ENCODE assay signal across 13 cellular contexts in the genomic region with DNA sequence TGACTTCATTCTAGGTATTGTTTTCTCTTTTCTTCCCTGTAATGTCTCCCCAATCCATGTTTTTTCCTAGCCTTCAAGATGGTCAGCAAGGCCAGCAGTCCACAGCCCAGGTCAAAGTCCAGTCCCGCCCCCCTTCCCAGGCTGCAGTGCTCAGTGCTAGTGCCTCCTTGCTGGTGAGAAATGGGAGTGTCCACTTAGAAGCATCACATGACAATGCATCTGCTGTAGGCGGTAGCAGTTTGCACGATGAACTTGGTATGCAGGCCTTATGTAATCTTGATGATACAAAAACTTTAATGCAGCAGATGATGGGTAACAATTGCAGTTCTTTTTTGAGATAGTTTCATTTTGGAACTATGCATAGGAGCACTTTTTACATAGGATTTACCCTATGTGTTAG.
DNase-seq lines count a peak whose midpoint lies in the region; ATAC-seq and TF ChIP-seq lines count a peak whose summit lies in the region.
"Had no signal": no experiment of that assay in that cellular context is flagged by ENCODE, and none has a peak within 500 bp of the region (broad histone marks: within the 10 kb centered on the region; RNA-seq: fewer than 3 reads in every experiment).

No MANE protein-coding gene starts in this region.

- TF ChIP-seq CTCF in upper lobe of right lung (IDR thresholded peaks at IDR 0.05), result no peak

- H3K36me3 ChIP-seq in effector memory CD4-positive, alpha-beta T cell (ENCODE audit: control insufficient read depth, insufficient read depth, low read length), result peaks cover 4% of the 10 kb centered on the region
- peaks cover 24% of the 10 kb centered on the region for H3K36me3 ChIP-seq in upper lobe of right lung

- DNase-seq in Right ventricle myocardium inferior (ENCODE audit: missing footprints) (peak; percentile 25), cardiac septum (ENCODE audit: low spot score) (no peak), NCI-H226 (peak; percentile 37), upper lobe of right lung (peak; percentile 33), ureter (ENCODE audit: low spot score) (no peak)
- no peak for DNase-seq in effector memory CD4-positive, alpha-beta T cell
- DNase-seq: activated CD4-positive, alpha-beta T cell treated with anti-CD3 and anti-CD28 coated beads for 48 hours; DND-41; NCI-H1436; NCI-H524 had no signal

- no peak for ATAC-seq in Right ventricle myocardium inferior
- ATAC-seq in upper lobe of right lung, result peak; percentile 44
- no peak for ATAC-seq in GM19467 (IDR thresholded peaks at IDR 0.05; ENCODE audit: unreplicated experiment)
- ATAC-seq in GM21737 (IDR thresholded peaks at IDR 0.05; ENCODE audit: unreplicated experiment), result no peak

- H3K27me3 ChIP-seq in effector memory CD4-positive, alpha-beta T cell (replicated peaks; ENCODE audit: control insufficient read depth, insufficient read depth, low read length, poor library complexity, severe bottlenecking), result no peaks in the 10 kb centered on the region
- no peaks in the 10 kb centered on the region for H3K27me3 ChIP-seq in upper lobe of right lung

- peaks cover 38% of the 10 kb centered on the region for H3K4me1 ChIP-seq in effector memory CD4-positive, alpha-beta T cell (ENCODE audit: control insufficient read depth, insufficient read depth, low read length, poor library complexity, severe bottlenecking)
- no peaks in the 10 kb centered on the region for H3K4me1 ChIP-seq in upper lobe of right lung
- H3K4me1 ChIP-seq: parathyroid adenoma had no signal

- intact Hi-C loops in Right ventricle myocardium inferior (cut with DNase I), result no loop called here
- intact Hi-C loops in cardiac septum (cut with DNase I), result no loop called here
- intact Hi-C loops in upper lobe of right lung (cut with DNase I), result no loop called here

- no peak overlapping the region for H3K27ac ChIP-seq in effector memory CD4-positive, alpha-beta T cell (ENCODE audit: insufficient read depth, low read length, poor library complexity, severe bottlenecking)
- no peak overlapping the region for H3K27ac ChIP-seq in upper lobe of right lung
- H3K27ac ChIP-seq: parathyroid adenoma had no signal

- H3K4me3 ChIP-seq in effector memory CD4-positive, alpha-beta T cell (ENCODE audit: insufficient read depth, low read depth, low read length, poor library complexity, severe bottlenecking), result peak overlapping the region; percentile 14
- no peak overlapping the region for H3K4me3 ChIP-seq in upper lobe of right lung

- H3K9me3 ChIP-seq in effector memory CD4-positive, alpha-beta T cell (ENCODE audit: control insufficient read depth, low read length), result no peaks in the 10 kb centered on the region
- H3K9me3 ChIP-seq in upper lobe of right lung, result no peaks in the 10 kb centered on the region

Comparison
In these comparisons a context has a peak if more than half of its experiments do, and no peak if none do; other contexts are left out.
1. DNase-seq: peak in Right ventricle myocardium inferior (single experiment), NCI-H226 (single experiment) and upper lobe of right lung (single experiment); none in cardiac septum (single experiment), effector memory CD4-positive, alpha-beta T cell (0 of 3) and ureter (single experiment).